In genomic region chr15:82662641-82663040, GRCh38 we compare ENCODE assay signal across 14 cellular contexts. TPM values are rescaled to one million over a fixed set of nuclear protein-coding genes. Genes with fewer than 3 reads are reported as not detected.
A peak's percentile ranks its signal among the peaks of the same experiment; 100 is the strongest.
DNase-seq lines count a peak whose midpoint lies in the region; ATAC-seq and TF ChIP-seq lines count a peak whose summit lies in the region.
"Had no signal": no experiment of that assay in that cellular context is flagged by ENCODE, and none has a peak within 500 bp of the region (broad histone marks: within the 10 kb centered on the region; RNA-seq: fewer than 3 reads in every experiment).

No MANE protein-coding gene starts in this region.

- H3K9ac ChIP-seq in neuronal stem cell (ENCODE audit: low read depth, low read length, poor library complexity): no peak overlapping the region
- H3K9ac ChIP-seq: GM23248 had no signal

- H2BK5ac ChIP-seq in neuronal stem cell (ENCODE audit: low read length): no peak overlapping the region

- no peaks in the 10 kb centered on the region for H3K79me1 ChIP-seq in neuronal stem cell (ENCODE audit: low read depth, low read length)

- H4K20me1 ChIP-seq in GM23338 (replicated peaks; ENCODE audit: insufficient read depth) (peaks cover 3% of the 10 kb centered on the region), PC-9 (ENCODE audit: insufficient read depth) (no peaks in the 10 kb centered on the region)

- H3K23ac ChIP-seq in neuronal stem cell (ENCODE audit: low read depth, low read length, poor library complexity): peak overlapping the region; percentile 16

- CTCF ChIA-PET in PC-9 (lab: Charles Lee): no interaction called here

- no peaks in the 10 kb centered on the region for H3K36me3 ChIP-seq in neuronal stem cell (replicated peaks in 1 of 2; ENCODE audit: control insufficient read depth in 2 of 2, insufficient read depth in 2 of 2, low read length in 2 of 2)
- H3K36me3 ChIP-seq in GM23338 (ENCODE audit: insufficient read depth): no peaks in the 10 kb centered on the region
- H3K36me3 ChIP-seq in PC-9 (ENCODE audit: low read depth): no peaks in the 10 kb centered on the region

- peaks cover 10% of the 10 kb centered on the region for H3K27me3 Mint-ChIP-seq in endothelial cell (ENCODE audit: unreplicated experiment)
- peaks cover 21% of the 10 kb centered on the region for H3K27me3 Mint-ChIP-seq in GM23338 (ENCODE audit: insufficient read depth, low read depth, poor library complexity)

- DNase-seq in endothelial cell (ENCODE audit: low spot score) (no peak), neuronal stem cell (ENCODE audit: low spot score) (no peak), posterior vena cava (ENCODE audit: low spot score) (peak; percentile 37), GM23338 (ENCODE audit: low spot score) (no peak), PC-9 (no peak)
- DNase-seq: C1 segment of cervical spinal cord, COR-L47, DMS79 treated with DMSO at 0.1 percent for 48 hours, GF-D8 had no signal

- no peak overlapping the region for H2BK15ac ChIP-seq in neuronal stem cell (ENCODE audit: low read length)

- H2AK5ac ChIP-seq in neuronal stem cell (ENCODE audit: low read depth, low read length): no peak overlapping the region

- no TSS peak for BruUV-seq in PC-9 (replicated peaks; lab: Mats Ljungman, UMichigan)

- no peak overlapping the region for H3K27ac Mint-ChIP-seq in endothelial cell (ENCODE audit: unreplicated experiment)
- H3K27ac Mint-ChIP-seq in GM23338: no peak overlapping the region
- H3K27ac Mint-ChIP-seq: CD4-positive, alpha-beta memory T cell; H9 had no signal

- peak overlapping the region; percentile 28 for H3K4me3 Mint-ChIP-seq in endothelial cell (ENCODE audit: unreplicated experiment)
- H3K4me3 Mint-ChIP-seq in GM23338: no peak overlapping the region
- H3K4me3 Mint-ChIP-seq: CD4-positive, alpha-beta memory T cell; H9 had no signal

- no peak overlapping the region for H2BK12ac ChIP-seq in neuronal stem cell (ENCODE audit: low read length)

- H3K4ac ChIP-seq in neuronal stem cell (ENCODE audit: low read length): no peak overlapping the region

- ATAC-seq in GM23338: no peak
- no peak for ATAC-seq in GM21717 (IDR thresholded peaks at IDR 0.05; ENCODE audit: unreplicated experiment)

- H3K4me2 ChIP-seq in neuronal stem cell (ENCODE audit: insufficient read depth, low read length, poor library complexity, severe bottlenecking) (no peak overlapping the region), GM23338 (no peak overlapping the region), PC-9 (no peak overlapping the region)

- H3K27ac ChIP-seq in neuronal stem cell (replicated peaks; ENCODE audit: low read length): no peak overlapping the region
- no peak overlapping the region for H3K27ac ChIP-seq in GM23338 (ENCODE audit: low read depth)
- H3K27ac ChIP-seq in PC-9: no peak overlapping the region
- H3K27ac ChIP-seq: GM23248 had no signal

- H3K79me2 ChIP-seq in GM23338 (replicated peaks; ENCODE audit: insufficient read depth) (no peaks in the 10 kb centered on the region), PC-9 (ENCODE audit: low read depth) (no peaks in the 10 kb centered on the region)

- H3K9me3 ChIP-seq in neuronal stem cell (replicated peaks in 1 of 2; ENCODE audit: control insufficient read depth in 2 of 2, insufficient read depth in 1 of 2, low read depth in 1 of 2, low read length in 2 of 2) (no peaks in the 10 kb centered on the region), PC-9 (ENCODE audit: insufficient read depth, low read depth) (no peaks in the 10 kb centered on the region)

- H3K36me3 Mint-ChIP-seq in endothelial cell (ENCODE audit: low read depth, unreplicated experiment): no peaks in the 10 kb centered on the region
- H3K36me3 Mint-ChIP-seq in GM23338 (ENCODE audit: low read depth): no peaks in the 10 kb centered on the region; the same call in 1 of the 3 replicates
- H3K36me3 Mint-ChIP-seq: CD4-positive, alpha-beta memory T cell had no signal

- no peaks in the 10 kb centered on the region for H3K4me1 ChIP-seq in neuronal stem cell (ENCODE audit: control insufficient read depth in 2 of 2, insufficient read depth in 1 of 2, low read depth in 1 of 2, low read length in 2 of 2)
- no peaks in the 10 kb centered on the region for H3K4me1 ChIP-seq in GM23338 (ENCODE audit: insufficient read depth)
- H3K4me1 ChIP-seq in PC-9 (replicated peaks; ENCODE audit: insufficient read depth): no peaks in the 10 kb centered on the region

- intact Hi-C loops in posterior vena cava (cut with DNase I): no loop called here
- intact Hi-C loops in PC-9 (cut with micrococcal nuclease; ENCODE audit: unreplicated experiment): no loop called here

- no peak overlapping the region for H3K18ac ChIP-seq in neuronal stem cell (ENCODE audit: low read length)

- no peaks in the 10 kb centered on the region for H3K27me3 ChIP-seq in neuronal stem cell (ENCODE audit: control insufficient read depth in 3 of 3, insufficient read depth in 3 of 3, low read depth in 1 of 3, low read length in 3 of 3)
- H3K27me3 ChIP-seq in GM23338 (ENCODE audit: insufficient read depth): no peaks in the 10 kb centered on the region
- H3K27me3 ChIP-seq in PC-9 (ENCODE audit: insufficient read depth, low read depth): peaks cover 40% of the 10 kb centered on the region

- H3K4me3 ChIP-seq in neuronal stem cell (ENCODE audit: low read length in 2 of 2) (peak overlapping the region in 1 of 2 donors; percentile 33), GM23338 (no peak overlapping the region), PC-9 (no peak overlapping the region)
- H3K4me3 ChIP-seq: GM23248 had no signal

- H3K14ac ChIP-seq in neuronal stem cell (ENCODE audit: low read length): no peak overlapping the region

- WGBS in neuronal stem cell (ENCODE audit: extremely low coverage in 2 of 2, insufficient read length in 2 of 2, insufficient replicate concordance in 1 of 2), 2 donors: no CpG with 5 or more reads among the region's 9 CpGs

- no peak overlapping the region for H4K91ac ChIP-seq in neuronal stem cell (ENCODE audit: low read depth, low read length, poor library complexity)

- H4K8ac ChIP-seq in neuronal stem cell (ENCODE audit: low read depth, low read length): no peak overlapping the region

- TF ChIP-seq CTCF in endothelial cell (IDR thresholded peaks at IDR 0.05; ENCODE audit: unreplicated experiment): no peak
- no peak for TF ChIP-seq CTCF in GM23338 (conservative IDR thresholded peaks at IDR 0.05; ENCODE audit: low read depth in 2 of 2)
- no peak for TF ChIP-seq CTCF in PC-9 (conservative IDR thresholded peaks at IDR 0.05)

- H2BK120ac ChIP-seq in neuronal stem cell (ENCODE audit: low read depth, low read length): no peak overlapping the region

- no peak overlapping the region for H2AFZ ChIP-seq in neuronal stem cell (ENCODE audit: low read length)
- no peak overlapping the region for H2AFZ ChIP-seq in GM23338
- H2AFZ ChIP-seq in PC-9: no peak overlapping the region
- H2AFZ ChIP-seq: GM23248 had no signal

- H3K9me2 ChIP-seq in GM23338 (ENCODE audit: insufficient read depth) (no peaks in the 10 kb centered on the region), PC-9 (ENCODE audit: insufficient read depth) (no peaks in the 10 kb centered on the region)

- H3F3A ChIP-seq in GM23338 (replicated peaks; ENCODE audit: low read depth) (no peaks in the 10 kb centered on the region), PC-9 (ENCODE audit: insufficient read depth, low read depth) (no peaks in the 10 kb centered on the region)

- H3K4me1 Mint-ChIP-seq in endothelial cell (ENCODE audit: unreplicated experiment): no peaks in the 10 kb centered on the region
- H3K4me1 Mint-ChIP-seq in GM23338: peaks cover 7% of the 10 kb centered on the region
- H3K4me1 Mint-ChIP-seq: CD4-positive, alpha-beta memory T cell had no signal

- POLR2A ChIA-PET in PC-9 (lab: Charles Lee; ENCODE audit: unreplicated experiment): no interaction called here

- H3K9me3 Mint-ChIP-seq in endothelial cell (ENCODE audit: unreplicated experiment) (no peaks in the 10 kb centered on the region), GM23338 (no peaks in the 10 kb centered on the region)
- H3K9me3 Mint-ChIP-seq: H9 had no signal

TF ChIP-seq in GM23338, 12 proteins besides CTCF, POLR2A, EP300 and RAD21:
- TF ChIP-seq ETS1 (IDR thresholded peaks at IDR 0.05): no peak
- TF ChIP-seq NANOG (IDR thresholded peaks at IDR 0.05; ENCODE audit: borderline replicate concordance): no peak
- TF ChIP-seq EZH2phosphoT487 (IDR thresholded peaks at IDR 0.05; ENCODE audit: unreplicated experiment): no peak
- no peak for TF ChIP-seq EZH2 (IDR thresholded peaks at IDR 0.05; ENCODE audit: low read depth, unreplicated experiment)
- TF ChIP-seq ZNF114 (CRISPR knock-in tag; IDR thresholded peaks at IDR 0.05): no peak
- TF ChIP-seq ZNF331 (CRISPR knock-in tag; IDR thresholded peaks at IDR 0.05; ENCODE audit: low read depth): no peak

RNA-seq across cellular contexts. Expression of gene CPEB1, which starts 15.5 kb away (rescaled TPM):
- total RNA-seq in endothelial cell (ENCODE audit: unreplicated experiment) (not detected), posterior vena cava (1 to 10 TPM; 5.0 to 8.0 TPM), PC-9 (2021) (not detected in 2 replicates)
- 2.8 TPM for polyA plus RNA-seq in neuronal stem cell (2013, experiment 1 of 2)
- 2.6 TPM for polyA plus RNA-seq in neuronal stem cell (2013, experiment 2 of 2)
- 7.0 and 9.4 TPM in 2 replicates for total RNA-seq in GM23338 (2014; rRNA removed; shearing (Covaris generic))
- polyA plus RNA-seq in GM23338 (2016; fragmentation: Nextera tagmentation; extraction: Ambion mirVana): 4.1 and 5.2 TPM in 2 replicates
- total RNA-seq: A673 had no signal

RNA-seq across cellular contexts. Expression of gene AP3B2, which starts 47.0 kb away (rescaled TPM):
- total RNA-seq in endothelial cell (ENCODE audit: unreplicated experiment): 5.6 TPM
- polyA plus RNA-seq in neuronal stem cell (2013, experiment 1 of 2): 1.2 TPM
- polyA plus RNA-seq in neuronal stem cell (2013, experiment 2 of 2): 1.8 TPM
- total RNA-seq in posterior vena cava: 1 to 10 TPM in 1 of 2 donors, under 1 TPM in 1; 0.86 to 1.4 TPM
- total RNA-seq in GM23338 (2014; rRNA removed; shearing (Covaris generic)): 14.0 and 19.2 TPM in 2 replicates
- 9.5 and 9.8 TPM in 2 replicates for polyA plus RNA-seq in GM23338 (2016; fragmentation: Nextera tagmentation; extraction: Ambion mirVana)
- total RNA-seq in PC-9 (2021): not detected in 2 replicates
- polyA plus RNA-seq: CD4-positive, alpha-beta memory T cell had no signal
